34 cellular contexts compared by ENCODE assay signal in the genomic region with DNA sequence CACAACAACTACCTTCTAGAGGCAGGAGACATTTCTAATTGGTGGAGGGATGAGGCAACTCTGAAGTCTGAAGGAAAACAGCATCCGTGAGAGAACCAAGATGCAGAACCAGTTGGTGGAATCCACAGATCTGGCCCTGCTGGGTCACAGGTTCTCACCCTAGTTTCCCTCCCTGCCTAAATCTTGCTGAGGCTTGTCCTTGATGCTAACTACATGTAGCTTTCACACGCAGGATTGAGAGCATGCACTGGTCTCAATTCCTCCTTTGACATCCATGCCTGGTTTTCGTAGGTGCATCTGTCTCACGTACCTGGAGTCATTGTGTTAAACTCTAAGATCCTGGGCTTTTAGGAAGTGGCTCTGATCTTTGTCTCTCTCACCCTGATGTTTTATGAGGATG. TPM values are rescaled to one million over a fixed set of nuclear protein-coding genes. Genes with fewer than 3 reads are reported as not detected.
A peak's percentile ranks its signal among the peaks of the same experiment; 100 is the strongest.
DNase-seq lines count a peak whose midpoint lies in the region; ATAC-seq and TF ChIP-seq lines count a peak whose summit lies in the region.
"Had no signal": no experiment of that assay in that cellular context is flagged by ENCODE, and none has a peak within 500 bp of the region (broad histone marks: within the 10 kb centered on the region; RNA-seq: fewer than 3 reads in every experiment).

No MANE protein-coding gene starts in this region.

- H2AFZ ChIP-seq in neural progenitor cell (replicated peaks), result peak overlapping the region; percentile 89

- H3F3A ChIP-seq in neural progenitor cell (ENCODE audit: low read depth), result peaks cover 45% of the 10 kb centered on the region

- peaks cover 38% of the 10 kb centered on the region for H3K4me1 Mint-ChIP-seq in neural progenitor cell
- no peaks in the 10 kb centered on the region for H3K4me1 Mint-ChIP-seq in stimulated activated naive CD8-positive, alpha-beta T cell treated with anti-CD3 and anti-CD28 coated beads, Interleukin-15, amount 100 ng/mL, for 72 hours
- H3K4me1 Mint-ChIP-seq: CD4-positive, CD25-positive, alpha-beta regulatory T cell had no signal

- H3K4me1 ChIP-seq in neural progenitor cell, result peaks cover 35% of the 10 kb centered on the region
- H3K4me1 ChIP-seq: gastroesophageal sphincter, pancreas had no signal

- no peaks in the 10 kb centered on the region for H3K9me3 ChIP-seq in neural progenitor cell (ENCODE audit: low read depth)
- H3K9me3 ChIP-seq: gastroesophageal sphincter, pancreas had no signal

- no peak for TF ChIP-seq CTCF in RWPE1 (conservative IDR thresholded peaks at IDR 0.05; ENCODE audit: low read depth)
- no peak for TF ChIP-seq CTCF in neural progenitor cell (IDR thresholded peaks at IDR 0.05)

- 0 out of 2 replicates have a peak overlapping the region, but pooled peaks have one; percentile 36 for H3K27ac ChIP-seq in RWPE1
- peak overlapping the region; percentile 99 for H3K27ac ChIP-seq in neural progenitor cell
- H3K27ac ChIP-seq: coronary artery, gastroesophageal sphincter, pancreas, SK-N-MC had no signal

- DNase-seq in ELF-1 (ENCODE audit: low read depth, low spot score), result peak; percentile 78
- no peak for DNase-seq in RWPE1 (ENCODE audit: low spot score)
- DNase-seq in neural progenitor cell (ENCODE audit: low spot score), result no peak
- DNase-seq in stimulated activated naive CD8-positive, alpha-beta T cell treated with anti-CD3 and anti-CD28 coated beads, Interleukin-15, amount 100 ng/mL, for 72 hours, result no peak
- DNase-seq in dermis blood vessel endothelial cell, result no peak
- no peak for DNase-seq in NCI-H2171 treated with DMSO at 0.1 percent for 48 hours (lab: John Stamatoyannopoulos, UW)
- DNase-seq: activated CD4-positive, alpha-beta T cell treated with anti-CD3 and anti-CD28 coated beads, Interleukin-2, amount 50 U/mL, for 1 hour; activated CD4-positive, CD25-positive, alpha-beta regulatory T cell; activated gamma-delta T cell treated with Interleukin-2 at 50 U/mL for 16 hours; activated T-cell treated with anti-CD3 and anti-CD28 coated beads, Interleukin-2, amount 50 U/mL, for 4 hours; CD4-positive, CD25-positive, alpha-beta regulatory T cell; DMS79 treated with DMSO at 0.1 percent for 48 hours; GF-D8; HFFc6; left colon; nephron progenitor cell; pancreas; retina; stimulated activated naive CD4-positive, alpha-beta T cell had no signal

- H3K27me3 Mint-ChIP-seq in neural progenitor cell (ENCODE audit: insufficient read depth, low read depth), result peaks cover 10% of the 10 kb centered on the region
- no peaks in the 10 kb centered on the region for H3K27me3 Mint-ChIP-seq in stimulated activated naive CD8-positive, alpha-beta T cell treated with anti-CD3 and anti-CD28 coated beads, Interleukin-15, amount 100 ng/mL, for 72 hours
- H3K27me3 Mint-ChIP-seq: CD4-positive, CD25-positive, alpha-beta regulatory T cell had no signal

- ATAC-seq in esophagus mucosa, result peak; percentile 79
- ATAC-seq in stimulated activated naive CD8-positive, alpha-beta T cell treated with anti-CD3 and anti-CD28 coated beads, Interleukin-15, amount 100 ng/mL, for 72 hours, result no peak
- no peak for ATAC-seq in HG03280 (IDR thresholded peaks at IDR 0.05; ENCODE audit: unreplicated experiment)
- ATAC-seq: activated T-cell treated with anti-CD3 and anti-CD28 coated beads, Interleukin-2, amount 50 U/mL, for 4 hours; gastroesophageal sphincter; left colon; pancreas had no signal

- peaks cover 7% of the 10 kb centered on the region for H3K36me3 Mint-ChIP-seq in neural progenitor cell
- H3K36me3 Mint-ChIP-seq: CD4-positive, CD25-positive, alpha-beta regulatory T cell had no signal

- CTCF ChIA-PET in RWPE1 (lab: Yijun Ruan, JAX), result no interaction called here

- peak overlapping the region; percentile 76 for H3K4me2 ChIP-seq in neural progenitor cell

- no peak overlapping the region for H3K4me3 Mint-ChIP-seq in neural progenitor cell
- H3K4me3 Mint-ChIP-seq in stimulated activated naive CD8-positive, alpha-beta T cell treated with anti-CD3 and anti-CD28 coated beads, Interleukin-15, amount 100 ng/mL, for 72 hours, result no peak overlapping the region
- H3K4me3 Mint-ChIP-seq: activated T-cell treated with anti-CD3 and anti-CD28 coated beads, Interleukin-2, amount 50 U/mL, for 4 hours; CD4-positive, CD25-positive, alpha-beta regulatory T cell; HFFc6; nephron progenitor cell; T-helper 1 cell treated with Interleukin-12 subunit alpha and Interleukin-12 subunit beta and Interleukin-4 antibody, amounts not matched to agents 30 μg/mL and 1 μg/mL, for 36 hours had no signal

- peak overlapping the region; percentile 97 for H3K27ac Mint-ChIP-seq in neural progenitor cell
- H3K27ac Mint-ChIP-seq in stimulated activated naive CD8-positive, alpha-beta T cell treated with anti-CD3 and anti-CD28 coated beads, Interleukin-15, amount 100 ng/mL, for 72 hours, result no peak overlapping the region
- H3K27ac Mint-ChIP-seq: HFFc6; nephron progenitor cell; T-helper 1 cell treated with Interleukin-12 subunit alpha and Interleukin-12 subunit beta and Interleukin-4 antibody, amounts not matched to agents 30 μg/mL and 1 μg/mL, for 36 hours had no signal

- H4K20me1 ChIP-seq in neural progenitor cell (ENCODE audit: low read depth), result no peaks in the 10 kb centered on the region

- peaks cover 16% of the 10 kb centered on the region for H3K9me3 Mint-ChIP-seq in neural progenitor cell
- no peaks in the 10 kb centered on the region for H3K9me3 Mint-ChIP-seq in stimulated activated naive CD8-positive, alpha-beta T cell treated with anti-CD3 and anti-CD28 coated beads, Interleukin-15, amount 100 ng/mL, for 72 hours
- H3K9me3 Mint-ChIP-seq: activated T-cell treated with anti-CD3 and anti-CD28 coated beads, Interleukin-2, amount 50 U/mL, for 4 hours; CD4-positive, CD25-positive, alpha-beta regulatory T cell; HFFc6 had no signal

- POLR2A ChIA-PET in RWPE1 (lab: Yijun Ruan, JAX; ENCODE audit: low non-redundant PET), result no interaction called here

- H3K36me3 ChIP-seq in neural progenitor cell, result no peaks in the 10 kb centered on the region
- H3K36me3 ChIP-seq: gastroesophageal sphincter, pancreas had no signal

- H3K27me3 ChIP-seq in neural progenitor cell, result no peaks in the 10 kb centered on the region
- H3K27me3 ChIP-seq: gastroesophageal sphincter, pancreas had no signal

- no peaks in the 10 kb centered on the region for H3K79me2 ChIP-seq in neural progenitor cell (ENCODE audit: low read depth)

- H3K9ac ChIP-seq in neural progenitor cell, result no peak overlapping the region

- H3K4me3 ChIP-seq in neural progenitor cell, result no peak overlapping the region
- H3K4me3 ChIP-seq: coronary artery, gastroesophageal sphincter, pancreas, SK-N-MC had no signal

RNA-seq across cellular contexts. Expression of a gene that starts 9.7 kb away (rescaled TPM):
- 12.0 TPM for total RNA-seq in esophagus mucosa
- total RNA-seq in neural progenitor cell (ENCODE audit: low replicate concordance), result 9.3 and 10.6 TPM in 2 replicates
- 24.0 and 30.0 TPM in 2 replicates for total RNA-seq in dermis blood vessel endothelial cell
- total RNA-seq: OCI-LY7 had no signal

RNA-seq across cellular contexts. Expression of a gene that starts 40.7 kb away (rescaled TPM):
- total RNA-seq in esophagus mucosa, result 0.40 TPM
- not detected in 2 replicates for total RNA-seq in neural progenitor cell (ENCODE audit: low replicate concordance)
- total RNA-seq in dermis blood vessel endothelial cell, result not detected in 2 replicates
- total RNA-seq: astrocyte, cardiac septum, fibroblast of lung, gastroesophageal sphincter, HFFc6, lung microvascular endothelial cell, NCI-H460, skeletal muscle tissue, temporal lobe, ureter had no signal
